In the genomic region with DNA sequence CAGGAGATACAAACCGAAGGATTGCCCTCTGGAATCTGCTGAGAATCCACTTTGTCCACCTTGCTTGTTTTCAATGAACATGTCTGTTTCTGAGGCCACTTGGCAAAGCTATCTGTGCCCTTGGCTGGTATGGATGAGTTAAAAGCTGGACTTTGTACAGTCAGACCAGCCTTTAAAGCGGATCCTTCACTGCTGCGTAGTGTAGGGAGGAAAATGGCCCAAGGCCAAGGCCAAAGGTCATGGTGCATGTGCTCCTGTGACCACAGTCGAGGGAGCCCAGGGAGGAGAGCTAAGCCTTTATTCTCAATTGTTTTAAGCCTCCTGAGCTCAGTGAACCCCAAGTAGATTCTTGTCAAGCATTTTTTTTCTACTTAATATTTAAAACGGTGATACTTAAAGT, we compare ENCODE assay signal across 19 cellular contexts. TPM values are rescaled to one million over a fixed set of nuclear protein-coding genes. Genes with fewer than 3 reads are reported as not detected.
DNase-seq lines count a peak whose midpoint lies in the region; ATAC-seq and TF ChIP-seq lines count a peak whose summit lies in the region.
"Had no signal": no experiment of that assay in that cellular context is flagged by ENCODE, and none has a peak within 500 bp of the region (broad histone marks: within the 10 kb centered on the region; RNA-seq: fewer than 3 reads in every experiment).

No MANE protein-coding gene starts in this region.

- no peak overlapping the region for H2AK5ac ChIP-seq in mesendoderm (ENCODE audit: low read length)

- no CpG with 5 or more reads among the region's 5 CpGs for WGBS in mesendoderm (ENCODE audit: extremely low coverage, insufficient coverage, low lambda C conversion rate)

- H3K4me1 Mint-ChIP-seq in CD4-positive, alpha-beta T cell (ENCODE audit: low read depth), result peaks cover 46% of the 10 kb centered on the region
- peaks cover 9% of the 10 kb centered on the region for H3K4me1 Mint-ChIP-seq in T-helper 17 cell

- CTCF ChIA-PET in CD4-positive, alpha-beta T cell (lab: Charles Lee), result interaction anchor here (1.6 kb wide), 1 partner anchor 12 kb away, joined by 5 read pairs; no protein-coding TSS in a partner anchor

- H3K36me3 ChIP-seq in neutrophil (peaks cover 73% of the 10 kb centered on the region), mesendoderm (ENCODE audit: control insufficient read depth, insufficient read depth, low read length) (no peaks in the 10 kb centered on the region)
- H3K36me3 ChIP-seq: uterus had no signal

- ATAC-seq in CD4-positive, alpha-beta T cell (ENCODE audit: poor library complexity), result no peak
- no peak for ATAC-seq in T-helper 17 cell
- no peak for ATAC-seq in HG03565 (IDR thresholded peaks at IDR 0.05; ENCODE audit: unreplicated experiment)
- ATAC-seq in GM18517 (IDR thresholded peaks at IDR 0.05; ENCODE audit: unreplicated experiment), result no peak
- ATAC-seq: activated naive CD8-positive, alpha-beta T cell treated with anti-CD3 and anti-CD28 coated beads, Interleukin-2, amount 50 U/mL, for 24 hours; stimulated activated naive CD8-positive, alpha-beta T cell treated with anti-CD3 and anti-CD28 coated beads, Interleukin-15, amount 100 ng/mL, for 72 hours had no signal

- no peak overlapping the region for H2BK5ac ChIP-seq in mesendoderm (ENCODE audit: low read length)

- no peak overlapping the region for H3K4me3 Mint-ChIP-seq in CD4-positive, alpha-beta T cell
- no peak overlapping the region for H3K4me3 Mint-ChIP-seq in T-helper 17 cell
- H3K4me3 Mint-ChIP-seq: activated naive CD8-positive, alpha-beta T cell treated with anti-CD3 and anti-CD28 coated beads, Interleukin-2, amount 50 U/mL, for 24 hours; stimulated activated naive CD8-positive, alpha-beta T cell treated with anti-CD3 and anti-CD28 coated beads, Interleukin-15, amount 100 ng/mL, for 72 hours; T-helper 1 cell treated with Interleukin-12 subunit alpha and Interleukin-12 subunit beta and Interleukin-4 antibody, amounts not matched to agents 30 μg/mL and 1 μg/mL, for 36 hours had no signal

- POLR2A ChIA-PET in CD4-positive, alpha-beta T cell (lab: Charles Lee), result interaction anchor here (0.9 to 1.1 kb wide), 4 partner anchors 12 to 29 kb away, joined by 3 to 6 read pairs (median 3); no protein-coding TSS in a partner anchor

- no peak overlapping the region for H3K9ac ChIP-seq in mesendoderm (ENCODE audit: low read length)

- no peak overlapping the region for H3K4me3 ChIP-seq in neutrophil (ENCODE audit: low read depth in 1 of 2, low read length in 1 of 2)
- H3K4me3 ChIP-seq in mesendoderm (ENCODE audit: low read length), result no peak overlapping the region
- H3K4me3 ChIP-seq: dorsolateral prefrontal cortex, uterus had no signal

- no peak overlapping the region for H2BK15ac ChIP-seq in mesendoderm (replicated peaks; ENCODE audit: low read depth)

- no peak overlapping the region for H3K18ac ChIP-seq in mesendoderm (ENCODE audit: low read length)

- no peaks in the 10 kb centered on the region for H3K27me3 Mint-ChIP-seq in CD4-positive, alpha-beta T cell
- peaks cover 26% of the 10 kb centered on the region for H3K27me3 Mint-ChIP-seq in T-helper 17 cell
- H3K27me3 Mint-ChIP-seq: stimulated activated naive CD8-positive, alpha-beta T cell treated with anti-CD3 and anti-CD28 coated beads, Interleukin-15, amount 100 ng/mL, for 72 hours had no signal

- H3K56ac ChIP-seq in mesendoderm (ENCODE audit: low read length), result no peak overlapping the region

- in situ Hi-C loops in ACHN (cut with HindIII; ENCODE audit: low pct_ligation_motif_present, low pct_unique_long_range_greater_than_20kb, low sequenced_read_pairs), result no loop called here

- H3K4ac ChIP-seq in mesendoderm (ENCODE audit: low read depth, low read length), result no peak overlapping the region

- H3K27ac ChIP-seq in CD4-positive, alpha-beta T cell (ENCODE audit: low read depth, low read length), result no peak overlapping the region
- H3K27ac ChIP-seq in neutrophil (peak overlapping the region; percentile 91), mesendoderm (ENCODE audit: low read depth, low read length) (no peak overlapping the region)
- H3K27ac ChIP-seq: dorsolateral prefrontal cortex, uterus had no signal

- H3K23ac ChIP-seq in mesendoderm (ENCODE audit: low read length), result no peak overlapping the region

- H3K79me2 ChIP-seq in mesendoderm (ENCODE audit: control insufficient read depth, insufficient read depth, low read length), result no peaks in the 10 kb centered on the region

- no peaks in the 10 kb centered on the region for H3K36me3 Mint-ChIP-seq in CD4-positive, alpha-beta T cell (ENCODE audit: low read depth)
- no peaks in the 10 kb centered on the region for H3K36me3 Mint-ChIP-seq in T-helper 17 cell (ENCODE audit: low read depth)

- no peaks in the 10 kb centered on the region for H3K27me3 ChIP-seq in CD4-positive, alpha-beta T cell (ENCODE audit: control insufficient read depth, insufficient read depth, low read length)
- no peaks in the 10 kb centered on the region for H3K27me3 ChIP-seq in neutrophil
- H3K27me3 ChIP-seq in mesendoderm (ENCODE audit: insufficient read depth, low read length, poor library complexity), result no peaks in the 10 kb centered on the region
- H3K27me3 ChIP-seq: uterus had no signal

- H3K9me3 Mint-ChIP-seq in CD4-positive, alpha-beta T cell, result no peaks in the 10 kb centered on the region
- H3K9me3 Mint-ChIP-seq: activated naive CD8-positive, alpha-beta T cell treated with anti-CD3 and anti-CD28 coated beads, Interleukin-2, amount 50 U/mL, for 24 hours; stimulated activated naive CD8-positive, alpha-beta T cell treated with anti-CD3 and anti-CD28 coated beads, Interleukin-15, amount 100 ng/mL, for 72 hours; T-helper 1 cell treated with Interleukin-12 subunit alpha and Interleukin-12 subunit beta and Interleukin-4 antibody, amounts not matched to agents 30 μg/mL and 1 μg/mL, for 36 hours had no signal

- H3K4me2 ChIP-seq in mesendoderm (ENCODE audit: low read length), result no peak overlapping the region

- H3K27ac Mint-ChIP-seq in CD4-positive, alpha-beta T cell, result peak overlapping the region; percentile 81
- peak overlapping the region; percentile 14 for H3K27ac Mint-ChIP-seq in T-helper 17 cell
- H3K27ac Mint-ChIP-seq: activated naive CD8-positive, alpha-beta T cell treated with anti-CD3 and anti-CD28 coated beads, Interleukin-2, amount 50 U/mL, for 24 hours; T-helper 1 cell treated with Interleukin-12 subunit alpha and Interleukin-12 subunit beta and Interleukin-4 antibody, amounts not matched to agents 30 μg/mL and 1 μg/mL, for 36 hours had no signal

- no peak overlapping the region for H2BK120ac ChIP-seq in mesendoderm (ENCODE audit: low read depth, low read length)

- DNase-seq in CD4-positive, alpha-beta T cell, result no peak
- DNase-seq in T-helper 17 cell (no peak), kidney tubule cell (ENCODE audit: low spot score) (peak; percentile 41), ACHN (no peak), mesendoderm (no peak)
- DNase-seq: activated naive CD8-positive, alpha-beta T cell treated with anti-CD3 and anti-CD28 coated beads, Interleukin-2, amount 50 U/mL, for 24 hours; Caco-2; dorsolateral prefrontal cortex; NCI-H1105; NCI-H2107; NCI-H524 treated with DMSO at 0.1 percent for 48 hours; SHP77; stimulated activated naive CD8-positive, alpha-beta T cell treated with anti-CD3 and anti-CD28 coated beads, Interleukin-15, amount 100 ng/mL, for 72 hours; uterus had no signal

- H3K79me1 ChIP-seq in mesendoderm (ENCODE audit: low read length), result no peaks in the 10 kb centered on the region

- no peaks in the 10 kb centered on the region for H3K9me3 ChIP-seq in CD4-positive, alpha-beta T cell (ENCODE audit: control insufficient read depth, low read length)
- H3K9me3 ChIP-seq in T-helper 17 cell (ENCODE audit: control insufficient read depth, low read length, poor library complexity, severe bottlenecking) (no peaks in the 10 kb centered on the region), neutrophil (no peaks in the 10 kb centered on the region)
- H3K9me3 ChIP-seq: Caco-2, uterus had no signal

- no peak overlapping the region for H4K8ac ChIP-seq in mesendoderm (ENCODE audit: low read depth, low read length)

- TF ChIP-seq CTCF in CD4-positive, alpha-beta T cell (IDR thresholded peaks at IDR 0.05), result no peak
- no peak for TF ChIP-seq CTCF in neutrophil (IDR thresholded peaks at IDR 0.05)

- no peak overlapping the region for H4K5ac ChIP-seq in mesendoderm (ENCODE audit: low read length)

- intact Hi-C loops in CD4-positive, alpha-beta T cell (cut with DNase I, micrococcal nuclease), result no loop called here

- H3K4me1 ChIP-seq in neutrophil (ENCODE audit: control insufficient read depth in 1 of 2, insufficient read depth in 1 of 2, low read depth in 1 of 2, low read length in 1 of 2), result peaks cover 97 to 99% of the 10 kb centered on the region in 2 experiments
- H3K4me1 ChIP-seq in mesendoderm (ENCODE audit: control insufficient read depth, low read depth, low read length), result peaks cover 3% of the 10 kb centered on the region
- H3K4me1 ChIP-seq: Caco-2, uterus had no signal

RNA-seq across cellular contexts. Expression of a gene that starts 37.0 kb away (rescaled TPM):
- total RNA-seq in CD4-positive, alpha-beta T cell, result under 1 TPM in 1 of 2 experiments, not detected in 1; 0.19 TPM
- under 1 TPM in 1 of 2 donors, not detected in 1; 0.12 TPM for total RNA-seq in T-helper 17 cell
- 0.17 TPM for polyA plus RNA-seq in mesendoderm (2013, experiment 1 of 2)
- 0.28 TPM for polyA plus RNA-seq in mesendoderm (2013, experiment 2 of 2)
- total RNA-seq: Caco-2 had no signal
- polyA plus RNA-seq: neural cell had no signal
